Comparison of ENCODE assay signal across 9 cellular contexts in genomic region chr7:158740013-158740656, GRCh38. TPM values are rescaled to one million over a fixed set of nuclear protein-coding genes. Genes with fewer than 3 reads are reported as not detected.
DNase-seq lines count a peak whose midpoint lies in the region; ATAC-seq, FAIRE-seq and TF ChIP-seq lines count a peak whose summit lies in the region.
"Had no signal": no experiment of that assay in that cellular context is flagged by ENCODE, and none has a peak within 500 bp of the region (broad histone marks: within the 10 kb centered on the region; RNA-seq: fewer than 3 reads in every experiment).

No MANE protein-coding gene starts in this region.

- no peaks in the 10 kb centered on the region for H3K79me2 ChIP-seq in H9 (ENCODE audit: insufficient read depth, low read length)

- no peak overlapping the region for H3K9ac ChIP-seq in H9 (ENCODE audit: extremely low read depth, insufficient read length, low read length)

- H3K36me3 Mint-ChIP-seq in H9 (ENCODE audit: insufficient read depth in 1 of 3, low read depth in 3 of 3), result peaks cover 10 to 70% (median 62%) of the 10 kb centered on the region in 3 experiments; a peak in 6 of 7 replicates

- TF ChIP-seq CTCF in H9 (conservative IDR thresholded peaks at IDR 0.05), result no peak

- H3K4me1 ChIP-seq in H9 (ENCODE audit: insufficient read depth, low read length), result no peaks in the 10 kb centered on the region

- H3K9me3 Mint-ChIP-seq in H9, result no peaks in the 10 kb centered on the region

- no peaks in the 10 kb centered on the region; the same call in 1 of the 2 replicates for H3K27me3 Mint-ChIP-seq in H9 (ENCODE audit: low read depth)

- no peak for ATAC-seq in GM19397 (IDR thresholded peaks at IDR 0.05; ENCODE audit: unreplicated experiment)

- no peak overlapping the region for H4K5ac ChIP-seq in H9 (ENCODE audit: insufficient read length, low read depth, low read length)

- H4K20me1 ChIP-seq in H9 (ENCODE audit: control insufficient read depth, insufficient read depth, insufficient read length), result no peaks in the 10 kb centered on the region

- H3K4me2 ChIP-seq in H9 (ENCODE audit: insufficient read depth, insufficient read length, low read length), result no peak overlapping the region

- no peak overlapping the region for H2BK12ac ChIP-seq in H9 (ENCODE audit: insufficient read length, low read depth, low read length)

- peak overlapping the region; percentile 40 to 73 (median 63); a peak in 4 of 7 replicates for H3K27ac Mint-ChIP-seq in H9

- no peak overlapping the region for H2AFZ ChIP-seq in H9 (ENCODE audit: low read length)

- no peak overlapping the region for H3K4me3 Mint-ChIP-seq in H9

- no peak overlapping the region for H4K8ac ChIP-seq in H9 (replicated peaks; ENCODE audit: insufficient read length, low read depth, low read length)

- no peaks in the 10 kb centered on the region for H3K27me3 ChIP-seq in H9 (ENCODE audit: insufficient read depth, low read length)
- H3K27me3 ChIP-seq: dorsolateral prefrontal cortex had no signal

- no peak overlapping the region for H2BK5ac ChIP-seq in H9 (ENCODE audit: insufficient read length, low read length)

- H3K9me3 ChIP-seq in H9 (ENCODE audit: control insufficient read depth, low read depth, low read length), result no peaks in the 10 kb centered on the region

- no peak overlapping the region for H3K27ac ChIP-seq in H9 (ENCODE audit: insufficient read length, low read depth, low read length)

- no peak overlapping the region for H3K18ac ChIP-seq in H9 (ENCODE audit: insufficient read length, low read depth, low read length)

- no peak overlapping the region for H3K56ac ChIP-seq in H9 (ENCODE audit: insufficient read length, low read depth, low read length)

- H2BK120ac ChIP-seq in H9 (ENCODE audit: low read depth, low read length, poor library complexity, severe bottlenecking), result no peak overlapping the region

- H2AK5ac ChIP-seq in H9 (ENCODE audit: insufficient read length, low read length), result no peak overlapping the region

- H2BK20ac ChIP-seq in H9 (ENCODE audit: low read depth, low read length, poor library complexity, severe bottlenecking), result no peak overlapping the region

- H4K91ac ChIP-seq in H9 (ENCODE audit: insufficient read length, low read depth, low read length), result no peak overlapping the region

- no peaks in the 10 kb centered on the region for H3K4me1 Mint-ChIP-seq in H9

- no CpG with 5 or more reads among the region's 15 CpGs for WGBS in H9 (ENCODE audit: extremely low coverage, insufficient read length, low lambda C conversion rate)

- no peak for FAIRE-seq in frontal cortex (lab: Jason Lieb, UNC)

- H3K23ac ChIP-seq in H9 (ENCODE audit: insufficient read length, low read depth, low read length), result no peak overlapping the region

- no peak overlapping the region for H3T11ph ChIP-seq in H9 (ENCODE audit: low read length)

- H3K14ac ChIP-seq in H9 (ENCODE audit: insufficient read depth, low read length), result no peak overlapping the region

- no peak overlapping the region for H2BK15ac ChIP-seq in H9 (ENCODE audit: low read depth, low read length)

- DNase-seq in H9 (no peak), SKM-1 treated with dmso at 0.1 percent for 144 hours (lab: John Stamatoyannopoulos, UW; ENCODE audit: unreplicated experiment) (peak; percentile 62), fibroblast of peridontal ligament (ENCODE audit: extremely low read depth) (peak; percentile 67), renal cortical epithelial cell (ENCODE audit: low read depth) (peak; percentile 80), NCI-H226 (no peak), frontal cortex (ENCODE audit: low spot score in 2 of 2) (no peak), NCI-H748 (lab: John Stamatoyannopoulos, UW; ENCODE audit: unreplicated experiment) (no peak)

- H3K79me1 ChIP-seq in H9 (ENCODE audit: insufficient read depth, low read depth, low read length, poor library complexity, severe bottlenecking), result no peaks in the 10 kb centered on the region

- no peak overlapping the region for H3K4ac ChIP-seq in H9 (ENCODE audit: low read depth, low read length)

- no peaks in the 10 kb centered on the region for H3K23me2 ChIP-seq in H9 (ENCODE audit: insufficient read length, low read depth, low read length, poor library complexity, severe bottlenecking)

RNA-seq across cellular contexts. Expression of gene NCAPG2, which starts 35.5 kb away (rescaled TPM):
- total RNA-seq in H9 (2021) (98.6 and 99.4 TPM in 2 replicates), renal cortical epithelial cell (6.1 and 17.5 TPM in 2 replicates), frontal cortex (12.2 TPM)

Comparison
In these comparisons a context has a peak if more than half of its experiments do, and no peak if none do; other contexts are left out.
1. DNase-seq: peak in SKM-1 treated with dmso at 0.1 percent for 144 hours (single experiment), fibroblast of peridontal ligament (single experiment) and renal cortical epithelial cell (single experiment); none in H9 (single experiment), NCI-H226 (single experiment), frontal cortex (0 of 2) and NCI-H748 (single experiment).